ENCODE assay signal across 15 cellular contexts in the genomic region with DNA sequence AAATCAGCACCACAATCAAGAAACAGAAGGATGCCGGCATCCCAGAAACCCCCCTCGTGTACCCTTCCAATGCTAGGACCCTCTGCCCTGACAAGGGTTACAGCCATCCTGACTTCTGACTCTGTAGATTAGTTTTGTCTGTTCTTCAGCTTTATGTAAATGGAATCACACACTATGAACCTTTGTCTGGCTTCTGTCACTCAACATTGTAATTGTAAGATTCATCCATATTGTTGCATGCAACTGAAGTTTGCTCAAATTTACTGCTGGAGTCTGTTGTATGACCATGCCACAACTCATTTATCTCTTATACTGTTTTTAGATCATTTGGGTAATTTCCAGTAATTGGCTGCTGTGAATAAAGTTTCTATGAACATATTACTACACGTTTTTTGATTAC. TPM values are rescaled to one million over a fixed set of nuclear protein-coding genes. Genes with fewer than 3 reads are reported as not detected.
DNase-seq lines count a peak whose midpoint lies in the region; ATAC-seq and TF ChIP-seq lines count a peak whose summit lies in the region.
"Had no signal": no experiment of that assay in that cellular context is flagged by ENCODE, and none has a peak within 500 bp of the region (broad histone marks: within the 10 kb centered on the region; RNA-seq: fewer than 3 reads in every experiment).

No MANE protein-coding gene starts in this region.

- H3K27ac Mint-ChIP-seq in activated CD4-positive, alpha-beta memory T cell treated with anti-CD3 and anti-CD28 coated beads for 36 hours = peak overlapping the region; percentile 66
- H3K27ac Mint-ChIP-seq in activated CD4-positive, alpha-beta memory T cell treated with anti-CD3 and anti-CD28 coated beads, Interleukin-2, amount 10 ng/mL, durations not matched to agents 7 days and 5 days = no peak overlapping the region
- H3K27ac Mint-ChIP-seq in stimulated activated naive CD8-positive, alpha-beta T cell treated with anti-CD3 and anti-CD28 coated beads, Interleukin-15, Interleukin-2, amounts not matched to agents 100 ng/mL and 50 ng/mL, for 24 hours = peak overlapping the region; percentile 61
- no peak overlapping the region for H3K27ac Mint-ChIP-seq in stimulated activated naive CD8-positive, alpha-beta T cell treated with anti-CD3 and anti-CD28 coated beads, Interleukin-15, amount 100 ng/mL, for 72 hours
- H3K27ac Mint-ChIP-seq in T-cell = peak overlapping the region; percentile 3 to 41
- no peak overlapping the region for H3K27ac Mint-ChIP-seq in stimulated activated effector memory CD8-positive, alpha-beta T cell treated with anti-CD3 and anti-CD28 coated beads, Interleukin-12 subunit alpha, Interleukin-12 subunit beta, amount 100 ng/mL, for 72 hours
- no peak overlapping the region for H3K27ac Mint-ChIP-seq in Calu3 (ENCODE audit: unreplicated experiment)
- H3K27ac Mint-ChIP-seq: H9 had no signal

- H3K9me3 Mint-ChIP-seq in activated CD4-positive, alpha-beta memory T cell treated with anti-CD3 and anti-CD28 coated beads for 36 hours = no peaks in the 10 kb centered on the region
- no peaks in the 10 kb centered on the region for H3K9me3 Mint-ChIP-seq in activated CD4-positive, alpha-beta memory T cell treated with anti-CD3 and anti-CD28 coated beads, Interleukin-2, amount 10 ng/mL, durations not matched to agents 7 days and 5 days
- no peaks in the 10 kb centered on the region for H3K9me3 Mint-ChIP-seq in stimulated activated naive CD8-positive, alpha-beta T cell treated with anti-CD3 and anti-CD28 coated beads, Interleukin-15, Interleukin-2, amounts not matched to agents 100 ng/mL and 50 ng/mL, for 24 hours
- no peaks in the 10 kb centered on the region for H3K9me3 Mint-ChIP-seq in stimulated activated naive CD8-positive, alpha-beta T cell treated with anti-CD3 and anti-CD28 coated beads, Interleukin-15, amount 100 ng/mL, for 72 hours
- H3K9me3 Mint-ChIP-seq in T-cell = no peaks in the 10 kb centered on the region
- no peaks in the 10 kb centered on the region for H3K9me3 Mint-ChIP-seq in stimulated activated effector memory CD8-positive, alpha-beta T cell treated with anti-CD3 and anti-CD28 coated beads, Interleukin-12 subunit alpha, Interleukin-12 subunit beta, amount 100 ng/mL, for 72 hours
- H3K9me3 Mint-ChIP-seq in Calu3 (ENCODE audit: low read depth, unreplicated experiment) = no peaks in the 10 kb centered on the region
- H3K9me3 Mint-ChIP-seq: H9 had no signal

- POLR2A ChIA-PET in activated CD4-positive, alpha-beta memory T cell treated with anti-CD3 and anti-CD28 coated beads for 36 hours (lab: Charles Lee) = interaction anchor here (0.7 to 0.8 kb wide), 2 partner anchors 9 to 18 kb away, joined by 3 read pairs; no protein-coding TSS in a partner anchor
- POLR2A ChIA-PET in activated CD4-positive, alpha-beta memory T cell treated with anti-CD3 and anti-CD28 coated beads, Interleukin-2, amount 10 ng/mL, durations not matched to agents 7 days and 5 days (lab: Charles Lee) = interaction anchor here (0.8 to 3.6 kb wide), 2 partner anchors 8 to 20 kb away, joined by 5 to 20 read pairs; a partner anchor contains a TSS
- POLR2A ChIA-PET in T-cell (lab: Charles Lee) = no interaction called here

- no peaks in the 10 kb centered on the region for H3K27me3 Mint-ChIP-seq in activated CD4-positive, alpha-beta memory T cell treated with anti-CD3 and anti-CD28 coated beads for 36 hours
- no peaks in the 10 kb centered on the region for H3K27me3 Mint-ChIP-seq in activated CD4-positive, alpha-beta memory T cell treated with anti-CD3 and anti-CD28 coated beads, Interleukin-2, amount 10 ng/mL, durations not matched to agents 7 days and 5 days
- H3K27me3 Mint-ChIP-seq in stimulated activated naive CD8-positive, alpha-beta T cell treated with anti-CD3 and anti-CD28 coated beads, Interleukin-15, Interleukin-2, amounts not matched to agents 100 ng/mL and 50 ng/mL, for 24 hours = no peaks in the 10 kb centered on the region
- H3K27me3 Mint-ChIP-seq in stimulated activated naive CD8-positive, alpha-beta T cell treated with anti-CD3 and anti-CD28 coated beads, Interleukin-15, amount 100 ng/mL, for 72 hours = no peaks in the 10 kb centered on the region
- no peaks in the 10 kb centered on the region for H3K27me3 Mint-ChIP-seq in T-cell
- H3K27me3 Mint-ChIP-seq in Calu3 (ENCODE audit: unreplicated experiment) = no peaks in the 10 kb centered on the region

- no peak overlapping the region for H3K4me3 Mint-ChIP-seq in activated CD4-positive, alpha-beta memory T cell treated with anti-CD3 and anti-CD28 coated beads for 36 hours
- H3K4me3 Mint-ChIP-seq in activated CD4-positive, alpha-beta memory T cell treated with anti-CD3 and anti-CD28 coated beads, Interleukin-2, amount 10 ng/mL, durations not matched to agents 7 days and 5 days = no peak overlapping the region
- H3K4me3 Mint-ChIP-seq in stimulated activated naive CD8-positive, alpha-beta T cell treated with anti-CD3 and anti-CD28 coated beads, Interleukin-15, Interleukin-2, amounts not matched to agents 100 ng/mL and 50 ng/mL, for 24 hours = no peak overlapping the region
- no peak overlapping the region for H3K4me3 Mint-ChIP-seq in stimulated activated naive CD8-positive, alpha-beta T cell treated with anti-CD3 and anti-CD28 coated beads, Interleukin-15, amount 100 ng/mL, for 72 hours
- no peak overlapping the region for H3K4me3 Mint-ChIP-seq in T-cell
- no peak overlapping the region for H3K4me3 Mint-ChIP-seq in stimulated activated effector memory CD8-positive, alpha-beta T cell treated with anti-CD3 and anti-CD28 coated beads, Interleukin-12 subunit alpha, Interleukin-12 subunit beta, amount 100 ng/mL, for 72 hours
- no peak overlapping the region for H3K4me3 Mint-ChIP-seq in Calu3 (ENCODE audit: low read depth, unreplicated experiment)
- H3K4me3 Mint-ChIP-seq: H9 had no signal

- peaks cover 35% of the 10 kb centered on the region for H3K4me1 Mint-ChIP-seq in activated CD4-positive, alpha-beta memory T cell treated with anti-CD3 and anti-CD28 coated beads for 36 hours (ENCODE audit: low read depth)
- H3K4me1 Mint-ChIP-seq in activated CD4-positive, alpha-beta memory T cell treated with anti-CD3 and anti-CD28 coated beads, Interleukin-2, amount 10 ng/mL, durations not matched to agents 7 days and 5 days = peaks cover 15% of the 10 kb centered on the region
- H3K4me1 Mint-ChIP-seq in stimulated activated naive CD8-positive, alpha-beta T cell treated with anti-CD3 and anti-CD28 coated beads, Interleukin-15, Interleukin-2, amounts not matched to agents 100 ng/mL and 50 ng/mL, for 24 hours (ENCODE audit: low read depth) = peaks cover 32% of the 10 kb centered on the region
- peaks cover 33% of the 10 kb centered on the region for H3K4me1 Mint-ChIP-seq in stimulated activated naive CD8-positive, alpha-beta T cell treated with anti-CD3 and anti-CD28 coated beads, Interleukin-15, amount 100 ng/mL, for 72 hours
- H3K4me1 Mint-ChIP-seq in T-cell (peaks cover 50 to 63% (median 56%) of the 10 kb centered on the region in 3 donors), Calu3 (ENCODE audit: low read depth, unreplicated experiment) (no peaks in the 10 kb centered on the region)
- peaks cover 40% of the 10 kb centered on the region for H3K4me1 Mint-ChIP-seq in stimulated activated effector memory CD8-positive, alpha-beta T cell treated with anti-CD3 and anti-CD28 coated beads, Interleukin-12 subunit alpha, Interleukin-12 subunit beta, amount 100 ng/mL, for 72 hours

- BruUV-seq in Calu3 (replicated peaks; lab: Mats Ljungman, UMichigan) = no TSS peak

- CTCF ChIA-PET in activated CD4-positive, alpha-beta memory T cell treated with anti-CD3 and anti-CD28 coated beads for 36 hours (lab: Charles Lee) = no interaction called here
- CTCF ChIA-PET in activated CD4-positive, alpha-beta memory T cell treated with anti-CD3 and anti-CD28 coated beads, Interleukin-2, amount 10 ng/mL, durations not matched to agents 7 days and 5 days (lab: Charles Lee) = interaction anchor here (1.6 kb wide), 1 partner anchor 20 kb away, joined by 10 read pairs; a partner anchor contains a TSS
- CTCF ChIA-PET in T-cell (lab: Charles Lee) = interaction anchor here in 1 of 2 donors (1.0 to 1.1 kb wide), 2 partner anchors 17 to 23 kb away, joined by 3 read pairs; no protein-coding TSS in a partner anchor
- CTCF ChIA-PET in Calu3 (lab: Charles Lee) = no interaction called here

- H3K36me3 Mint-ChIP-seq in activated CD4-positive, alpha-beta memory T cell treated with anti-CD3 and anti-CD28 coated beads for 36 hours = peaks cover 8% of the 10 kb centered on the region
- H3K36me3 Mint-ChIP-seq in activated CD4-positive, alpha-beta memory T cell treated with anti-CD3 and anti-CD28 coated beads, Interleukin-2, amount 10 ng/mL, durations not matched to agents 7 days and 5 days (ENCODE audit: low read depth) = peaks cover 23% of the 10 kb centered on the region
- H3K36me3 Mint-ChIP-seq in stimulated activated naive CD8-positive, alpha-beta T cell treated with anti-CD3 and anti-CD28 coated beads, Interleukin-15, Interleukin-2, amounts not matched to agents 100 ng/mL and 50 ng/mL, for 24 hours (ENCODE audit: low read depth) = peaks cover 47% of the 10 kb centered on the region
- H3K36me3 Mint-ChIP-seq in T-cell (peaks cover 23% of the 10 kb centered on the region), Calu3 (ENCODE audit: insufficient read depth, unreplicated experiment) (peaks cover 5% of the 10 kb centered on the region)
- peaks cover 52% of the 10 kb centered on the region for H3K36me3 Mint-ChIP-seq in stimulated activated effector memory CD8-positive, alpha-beta T cell treated with anti-CD3 and anti-CD28 coated beads, Interleukin-12 subunit alpha, Interleukin-12 subunit beta, amount 100 ng/mL, for 72 hours

- no peak for DNase-seq in activated CD4-positive, alpha-beta memory T cell treated with anti-CD3 and anti-CD28 coated beads for 36 hours
- no peak for DNase-seq in activated CD4-positive, alpha-beta memory T cell treated with anti-CD3 and anti-CD28 coated beads, Interleukin-2, amount 10 ng/mL, durations not matched to agents 7 days and 5 days
- no peak for DNase-seq in stimulated activated naive CD8-positive, alpha-beta T cell treated with anti-CD3 and anti-CD28 coated beads, Interleukin-15, amount 100 ng/mL, for 72 hours
- DNase-seq in T-cell = no peak
- DNase-seq in stimulated activated effector memory CD8-positive, alpha-beta T cell treated with anti-CD3 and anti-CD28 coated beads, Interleukin-12 subunit alpha, Interleukin-12 subunit beta, amount 100 ng/mL, for 72 hours (ENCODE audit: low spot score in 2 of 2) = no peak
- no peak for DNase-seq in Calu3
- no peak for DNase-seq in posterior cingulate gyrus
- DNase-seq: DMS53, H9, NCI-H2029, NCI-H2171, NCI-H446 treated with DMSO at 0.1 percent for 48 hours, OCI-M1, RPMI8226 had no signal

- no peak for TF ChIP-seq CTCF in Calu3 (IDR thresholded peaks at IDR 0.05; ENCODE audit: unreplicated experiment)

- ATAC-seq in stimulated activated naive CD8-positive, alpha-beta T cell treated with anti-CD3 and anti-CD28 coated beads, Interleukin-15, amount 100 ng/mL, for 72 hours = no peak
- ATAC-seq in T-cell (replicated peaks in 1 of 4) = no peak
- peak; percentile 21 for ATAC-seq in stimulated activated effector memory CD8-positive, alpha-beta T cell treated with anti-CD3 and anti-CD28 coated beads, Interleukin-12 subunit alpha, Interleukin-12 subunit beta, amount 100 ng/mL, for 72 hours

- intact Hi-C loops in activated CD4-positive, alpha-beta memory T cell treated with anti-CD3 and anti-CD28 coated beads for 36 hours (cut with micrococcal nuclease) = loop anchor here (1.0 to 10.0 kb wide), 2 partner anchors 8 to 625 kb away; a partner anchor contains a TSS
- intact Hi-C loops in Calu3 (cut with micrococcal nuclease; ENCODE audit: unreplicated experiment) (no loop called here), posterior cingulate gyrus (cut with DNase I) (no loop called here)

RNA-seq across cellular contexts. Expression of a gene that starts 8.4 kb away (rescaled TPM):
- total RNA-seq in activated CD4-positive, alpha-beta memory T cell treated with anti-CD3 and anti-CD28 coated beads for 36 hours = 10 to 100 TPM; 14.5 to 14.8 TPM
- total RNA-seq in activated CD4-positive, alpha-beta memory T cell treated with anti-CD3 and anti-CD28 coated beads, Interleukin-2, amount 10 ng/mL, durations not matched to agents 7 days and 5 days = 10 to 100 TPM; 16.6 to 18.5 TPM
- total RNA-seq in T-cell = 10 to 100 TPM; 22.6 to 68.1 (median 29.4) TPM
- total RNA-seq in Calu3 (2022) = 5.8 and 9.2 TPM in 2 replicates

RNA-seq across cellular contexts. Expression of a gene that starts 8.7 kb away (rescaled TPM):
- total RNA-seq in activated CD4-positive, alpha-beta memory T cell treated with anti-CD3 and anti-CD28 coated beads for 36 hours = 10 to 100 TPM; 22.1 to 25.1 TPM
- total RNA-seq in activated CD4-positive, alpha-beta memory T cell treated with anti-CD3 and anti-CD28 coated beads, Interleukin-2, amount 10 ng/mL, durations not matched to agents 7 days and 5 days = 10 to 100 TPM; 21.2 to 21.7 TPM
- total RNA-seq in T-cell (10 to 100 TPM; 25.3 to 33.8 (median 33.0) TPM), Calu3 (2022) (8.7 and 11.3 TPM in 2 replicates)

RNA-seq across cellular contexts. Expression of a gene that starts 20.0 kb away (rescaled TPM):
- 1 to 10 TPM; 3.2 to 3.4 TPM for total RNA-seq in activated CD4-positive, alpha-beta memory T cell treated with anti-CD3 and anti-CD28 coated beads for 36 hours
- 1 to 10 TPM; 2.6 to 3.8 TPM for total RNA-seq in activated CD4-positive, alpha-beta memory T cell treated with anti-CD3 and anti-CD28 coated beads, Interleukin-2, amount 10 ng/mL, durations not matched to agents 7 days and 5 days
- total RNA-seq in T-cell (10 to 100 TPM in 2 of 5 donors, 1 to 10 TPM in 3; 3.7 to 12.1 (median 5.2) TPM), Calu3 (2022) (1.2 and 3.3 TPM in 2 replicates)

RNA-seq across cellular contexts. Expression of a gene that starts 46.1 kb away (rescaled TPM):
- 1 to 10 TPM; 8.3 to 9.2 TPM for total RNA-seq in activated CD4-positive, alpha-beta memory T cell treated with anti-CD3 and anti-CD28 coated beads for 36 hours
- 10 to 100 TPM; 12.6 to 15.1 TPM for total RNA-seq in activated CD4-positive, alpha-beta memory T cell treated with anti-CD3 and anti-CD28 coated beads, Interleukin-2, amount 10 ng/mL, durations not matched to agents 7 days and 5 days
- total RNA-seq in T-cell = 10 to 100 TPM in 3 of 5 donors, 1 to 10 TPM in 2; 7.1 to 13.2 (median 11.5) TPM
- 7.8 and 8.3 TPM in 2 replicates for total RNA-seq in Calu3 (2022)

Comparison
In these comparisons a context has a peak if more than half of its experiments do, and no peak if none do; other contexts are left out.
1. H3K27ac Mint-ChIP-seq: peak in activated CD4-positive, alpha-beta memory T cell treated with anti-CD3 and anti-CD28 coated beads for 36 hours (single experiment), stimulated activated naive CD8-positive, alpha-beta T cell treated with anti-CD3 and anti-CD28 coated beads, Interleukin-15, Interleukin-2, amounts not matched to agents 100 ng/mL and 50 ng/mL, for 24 hours (single experiment) and T-cell (2 of 2); none in activated CD4-positive, alpha-beta memory T cell treated with anti-CD3 and anti-CD28 coated beads, Interleukin-2, amount 10 ng/mL, durations not matched to agents 7 days and 5 days (single experiment), stimulated activated naive CD8-positive, alpha-beta T cell treated with anti-CD3 and anti-CD28 coated beads, Interleukin-15, amount 100 ng/mL, for 72 hours (0 of 2), stimulated activated effector memory CD8-positive, alpha-beta T cell treated with anti-CD3 and anti-CD28 coated beads, Interleukin-12 subunit alpha, Interleukin-12 subunit beta, amount 100 ng/mL, for 72 hours (single experiment) and Calu3 (single experiment).
2. POLR2A ChIA-PET loops: an anchor here in activated CD4-positive, alpha-beta memory T cell treated with anti-CD3 and anti-CD28 coated beads for 36 hours (0.7 to 0.8 kb wide) and activated CD4-positive, alpha-beta memory T cell treated with anti-CD3 and anti-CD28 coated beads, Interleukin-2, amount 10 ng/mL, durations not matched to agents 7 days and 5 days (0.8 to 3.6 kb wide); none called in T-cell.